1 cellular context compared by ENCODE assay signal in genomic region chr1:47725000-47725731, GRCh38.
TF ChIP-seq lines count a peak whose summit lies in the region.

No MANE protein-coding gene starts in this region.

TF ChIP-seq in K562, 482 proteins besides CTCF, POLR2A, EP300 and RAD21 (continued from another document):
- TF ChIP-seq, protein P1, sequence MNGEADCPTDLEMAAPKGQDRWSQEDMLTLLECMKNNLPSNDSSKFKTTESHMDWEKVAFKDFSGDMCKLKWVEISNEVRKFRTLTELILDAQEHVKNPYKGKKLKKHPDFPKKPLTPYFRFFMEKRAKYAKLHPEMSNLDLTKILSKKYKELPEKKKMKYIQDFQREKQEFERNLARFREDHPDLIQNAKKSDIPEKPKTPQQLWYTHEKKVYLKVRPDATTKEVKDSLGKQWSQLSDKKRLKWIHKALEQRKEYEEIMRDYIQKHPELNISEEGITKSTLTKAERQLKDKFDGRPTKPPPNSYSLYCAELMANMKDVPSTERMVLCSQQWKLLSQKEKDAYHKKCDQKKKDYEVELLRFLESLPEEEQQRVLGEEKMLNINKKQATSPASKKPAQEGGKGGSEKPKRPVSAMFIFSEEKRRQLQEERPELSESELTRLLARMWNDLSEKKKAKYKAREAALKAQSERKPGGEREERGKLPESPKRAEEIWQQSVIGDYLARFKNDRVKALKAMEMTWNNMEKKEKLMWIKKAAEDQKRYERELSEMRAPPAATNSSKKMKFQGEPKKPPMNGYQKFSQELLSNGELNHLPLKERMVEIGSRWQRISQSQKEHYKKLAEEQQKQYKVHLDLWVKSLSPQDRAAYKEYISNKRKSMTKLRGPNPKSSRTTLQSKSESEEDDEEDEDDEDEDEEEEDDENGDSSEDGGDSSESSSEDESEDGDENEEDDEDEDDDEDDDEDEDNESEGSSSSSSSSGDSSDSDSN (IDR thresholded peaks at IDR 0.05; ENCODE audit: borderline replicate concordance in 1 of 2, low read depth in 2 of 2, low read length in 2 of 2) = 0 out of 4 replicates have a peak, but pooled peaks of 1 of the 2 experiments have one; percentile 30
- TF ChIP-seq EZH2 (IDR thresholded peaks at IDR 0.05; ENCODE audit: borderline replicate concordance, low read depth, low read length) (no peak), E2F6 (IDR thresholded peaks at IDR 0.05; ENCODE audit: borderline replicate concordance in 1 of 2, extremely low read depth in 1 of 2, insufficient read depth in 1 of 2, insufficient read length in 1 of 2, low read depth in 1 of 2, low read length in 1 of 2, poor library complexity in 1 of 2, severe bottlenecking in 1 of 2) (peak in 1 of 2 experiments; percentile 18), ZNF518B (CRISPR knock-in tag; IDR thresholded peaks at IDR 0.05) (no peak)
